Comparison of ENCODE assay signal across 21 cellular contexts in genomic region chr6:63576147-63576772, GRCh38. TPM values are rescaled to one million over a fixed set of nuclear protein-coding genes. Genes with fewer than 3 reads are reported as not detected.
DNase-seq lines count a peak whose midpoint lies in the region; ATAC-seq and TF ChIP-seq lines count a peak whose summit lies in the region.
"Had no signal": no experiment of that assay in that cellular context is flagged by ENCODE, and none has a peak within 500 bp of the region (broad histone marks: within the 10 kb centered on the region; RNA-seq: fewer than 3 reads in every experiment).

No MANE protein-coding gene starts in this region.

- H3K4me1 ChIP-seq in DND-41 (ENCODE audit: insufficient read depth, low read length) (peaks cover 27% of the 10 kb centered on the region), hepatocyte (ENCODE audit: insufficient read depth) (no peaks in the 10 kb centered on the region), Karpas-422 (ENCODE audit: low read length) (peaks cover 22% of the 10 kb centered on the region), upper lobe of left lung (peaks cover 8 to 29% (median 19%) of the 10 kb centered on the region in 4 donors)

- peak overlapping the region; percentile 61 for H3K27ac Mint-ChIP-seq in activated T-helper 1 cell treated with anti-CD3 and anti-CD28 coated beads, Interleukin-12 subunit alpha, Interleukin-12 subunit beta, Interleukin-2, Interleukin-4 antibody, amounts not matched to agents 30 ng/mL and 10 ng/mL and 1 ng/mL, durations not matched to agents 14 hours and 24 hours and 36 hours
- peak overlapping the region; percentile 90 for H3K27ac Mint-ChIP-seq in progenitor cell of endocrine pancreas
- H3K27ac Mint-ChIP-seq: activated B cell treated with CpG ODN at 0.5 μM for 24 hours; activated CD8-positive, alpha-beta T cell treated with anti-CD3 and anti-CD28 coated beads for 36 hours; activated naive CD4-positive, alpha-beta T cell treated with anti-CD3 and anti-CD28 coated beads, Interleukin-2, amount 50 U/mL, for 72 hours; activated T-cell treated with anti-CD3 and anti-CD28 coated beads, Interleukin-2, amount 50 U/mL, for 24 hours; B cell; dendritic cell treated with granulocyte-macrophage colony-stimulating factor and Interleukin-4, amounts not matched to agents 40 ng/mL and 50 ng/mL, for 4 days; mesothelial cell of epicardium; stimulated activated memory B cell treated with anti-CD40 and anti-IgM and Interleukin-4, amounts not matched to agents 10 μg/mL and 1 μg/mL and 100 μg/mL, for 72 hours had no signal

- no peak overlapping the region for H3K27ac ChIP-seq in DND-41 (ENCODE audit: low read length)
- peak overlapping the region; percentile 24 for H3K27ac ChIP-seq in hepatocyte
- no peak overlapping the region for H3K27ac ChIP-seq in Karpas-422 (ENCODE audit: low read length)
- H3K27ac ChIP-seq in upper lobe of left lung, result no peak overlapping the region
- H3K27ac ChIP-seq: foreskin keratinocyte, thoracic aorta had no signal

- no peaks in the 10 kb centered on the region for H3K27me3 ChIP-seq in DND-41 (ENCODE audit: insufficient read depth, low read length, poor library complexity)
- no peaks in the 10 kb centered on the region for H3K27me3 ChIP-seq in hepatocyte
- H3K27me3 ChIP-seq in Karpas-422 (ENCODE audit: low read length), result no peaks in the 10 kb centered on the region
- no peaks in the 10 kb centered on the region for H3K27me3 ChIP-seq in upper lobe of left lung
- H3K27me3 ChIP-seq: foreskin keratinocyte had no signal

- no peak overlapping the region for H3K4me3 ChIP-seq in DND-41 (ENCODE audit: low read depth in 1 of 2, low read length in 2 of 2)
- H3K4me3 ChIP-seq in hepatocyte, result peak overlapping the region; percentile 8
- no peak overlapping the region for H3K4me3 ChIP-seq in Karpas-422 (ENCODE audit: low read length)
- H3K4me3 ChIP-seq in upper lobe of left lung, result peak overlapping the region in 1 of 4 donors; percentile 76
- H3K4me3 ChIP-seq: thoracic aorta had no signal

- no peak for TF ChIP-seq EP300 in upper lobe of left lung (IDR thresholded peaks at IDR 0.05)

- H3K36me3 ChIP-seq in DND-41 (ENCODE audit: insufficient read depth, low read length) (peaks cover 51% of the 10 kb centered on the region), hepatocyte (replicated peaks; ENCODE audit: insufficient read depth, low read depth) (no peaks in the 10 kb centered on the region), Karpas-422 (ENCODE audit: insufficient read depth, low read length) (peaks cover 47% of the 10 kb centered on the region), upper lobe of left lung (peaks cover 14 to 50% (median 36%) of the 10 kb centered on the region in 4 donors)

- H3K27me3 Mint-ChIP-seq in activated T-helper 1 cell treated with anti-CD3 and anti-CD28 coated beads, Interleukin-12 subunit alpha, Interleukin-12 subunit beta, Interleukin-2, Interleukin-4 antibody, amounts not matched to agents 30 ng/mL and 10 ng/mL and 1 ng/mL, durations not matched to agents 14 hours and 24 hours and 36 hours (ENCODE audit: insufficient read depth), result no peaks in the 10 kb centered on the region
- H3K27me3 Mint-ChIP-seq in progenitor cell of endocrine pancreas, result no peaks in the 10 kb centered on the region
- H3K27me3 Mint-ChIP-seq: activated B cell treated with CpG ODN at 0.5 μM for 24 hours; activated CD8-positive, alpha-beta T cell treated with anti-CD3 and anti-CD28 coated beads for 36 hours; activated T-cell treated with anti-CD3 and anti-CD28 coated beads, Interleukin-2, amount 50 U/mL, for 24 hours; B cell; dendritic cell treated with granulocyte-macrophage colony-stimulating factor and Interleukin-4, amounts not matched to agents 40 ng/mL and 50 ng/mL, for 4 days; stimulated activated memory B cell treated with anti-CD40 and anti-IgM and Interleukin-4, amounts not matched to agents 10 μg/mL and 1 μg/mL and 100 μg/mL, for 72 hours had no signal

- H4K20me1 ChIP-seq in DND-41 (ENCODE audit: insufficient read depth, low read length) (peaks cover 40% of the 10 kb centered on the region), hepatocyte (ENCODE audit: insufficient read depth, poor library complexity, severe bottlenecking) (peaks cover 62% of the 10 kb centered on the region), Karpas-422 (ENCODE audit: insufficient read depth, low read depth, low read length) (peaks cover 41% of the 10 kb centered on the region; the same call in 1 of the 2 replicates)

- H3K9me3 Mint-ChIP-seq in activated T-helper 1 cell treated with anti-CD3 and anti-CD28 coated beads, Interleukin-12 subunit alpha, Interleukin-12 subunit beta, Interleukin-2, Interleukin-4 antibody, amounts not matched to agents 30 ng/mL and 10 ng/mL and 1 ng/mL, durations not matched to agents 14 hours and 24 hours and 36 hours, result no peaks in the 10 kb centered on the region
- no peaks in the 10 kb centered on the region for H3K9me3 Mint-ChIP-seq in progenitor cell of endocrine pancreas (ENCODE audit: low read depth)
- H3K9me3 Mint-ChIP-seq: activated CD8-positive, alpha-beta T cell treated with anti-CD3 and anti-CD28 coated beads for 36 hours; activated naive CD4-positive, alpha-beta T cell treated with anti-CD3 and anti-CD28 coated beads, Interleukin-2, amount 50 U/mL, for 72 hours; activated T-cell treated with anti-CD3 and anti-CD28 coated beads, Interleukin-2, amount 50 U/mL, for 24 hours; dendritic cell treated with granulocyte-macrophage colony-stimulating factor and Interleukin-4, amounts not matched to agents 40 ng/mL and 50 ng/mL, for 4 days; mesothelial cell of epicardium; stimulated activated memory B cell treated with anti-CD40 and anti-IgM and Interleukin-4, amounts not matched to agents 10 μg/mL and 1 μg/mL and 100 μg/mL, for 72 hours had no signal

- peaks cover 35% of the 10 kb centered on the region for H3K4me1 Mint-ChIP-seq in activated T-helper 1 cell treated with anti-CD3 and anti-CD28 coated beads, Interleukin-12 subunit alpha, Interleukin-12 subunit beta, Interleukin-2, Interleukin-4 antibody, amounts not matched to agents 30 ng/mL and 10 ng/mL and 1 ng/mL, durations not matched to agents 14 hours and 24 hours and 36 hours (ENCODE audit: low read depth)
- H3K4me1 Mint-ChIP-seq in progenitor cell of endocrine pancreas (ENCODE audit: low read depth), result peaks cover 39% of the 10 kb centered on the region

- no peaks in the 10 kb centered on the region for H3K9me2 ChIP-seq in hepatocyte (replicated peaks; ENCODE audit: insufficient read depth)
- H3K9me2 ChIP-seq in Karpas-422 (replicated peaks; ENCODE audit: insufficient read depth, low read length), result no peaks in the 10 kb centered on the region

- TF ChIP-seq POLR2A in upper lobe of left lung (IDR thresholded peaks at IDR 0.05), result no peak

- 59% methylated on average over 3 of the region's 3 CpGs for WGBS in hepatocyte (ENCODE audit: low lambda C conversion rate, missing lambda C conversion rate)
- WGBS in upper lobe of left lung, 2 donors, result 69 to 81% methylated on average over 3 of the region's 3 CpGs

- H3K4me3 Mint-ChIP-seq in activated T-helper 1 cell treated with anti-CD3 and anti-CD28 coated beads, Interleukin-12 subunit alpha, Interleukin-12 subunit beta, Interleukin-2, Interleukin-4 antibody, amounts not matched to agents 30 ng/mL and 10 ng/mL and 1 ng/mL, durations not matched to agents 14 hours and 24 hours and 36 hours, result no peak overlapping the region
- peak overlapping the region; percentile 61 for H3K4me3 Mint-ChIP-seq in progenitor cell of endocrine pancreas (ENCODE audit: low read depth)
- H3K4me3 Mint-ChIP-seq: activated B cell treated with CpG ODN at 0.5 μM for 24 hours; activated T-cell treated with anti-CD3 and anti-CD28 coated beads, Interleukin-2, amount 50 U/mL, for 24 hours; B cell; dendritic cell treated with granulocyte-macrophage colony-stimulating factor and Interleukin-4, amounts not matched to agents 40 ng/mL and 50 ng/mL, for 4 days; mesothelial cell of epicardium; stimulated activated memory B cell treated with anti-CD40 and anti-IgM and Interleukin-4, amounts not matched to agents 10 μg/mL and 1 μg/mL and 100 μg/mL, for 72 hours had no signal

- no peak for TF ChIP-seq CTCF in DND-41 (IDR thresholded peaks at IDR 0.05; ENCODE audit: borderline replicate concordance, extremely low read depth, low read length, poor library complexity, severe bottlenecking)
- TF ChIP-seq CTCF in hepatocyte (IDR thresholded peaks at IDR 0.05; ENCODE audit: poor library complexity), result no peak
- no peak for TF ChIP-seq CTCF in progenitor cell of endocrine pancreas (IDR thresholded peaks at IDR 0.05; ENCODE audit: unreplicated experiment)
- no peak for TF ChIP-seq CTCF in upper lobe of left lung (IDR thresholded peaks at IDR 0.05)

- intact Hi-C loops in activated T-helper 1 cell treated with anti-CD3 and anti-CD28 coated beads, Interleukin-12 subunit alpha, Interleukin-12 subunit beta, Interleukin-2, Interleukin-4 antibody, amounts not matched to agents 30 ng/mL and 10 ng/mL and 1 ng/mL, durations not matched to agents 14 hours and 24 hours and 36 hours (cut with micrococcal nuclease), result loop anchor here (5.0 kb wide), 1 partner anchor 136 kb away; no protein-coding TSS in a partner anchor

- peaks cover 63% of the 10 kb centered on the region for H3K79me2 ChIP-seq in DND-41 (ENCODE audit: insufficient read depth, low read length)
- H3K79me2 ChIP-seq in hepatocyte, result peaks cover 73% of the 10 kb centered on the region
- peaks cover 47% of the 10 kb centered on the region for H3K79me2 ChIP-seq in Karpas-422 (ENCODE audit: low read length)

- H3K9me3 ChIP-seq in DND-41 (ENCODE audit: insufficient read depth, low read length, severe bottlenecking) (no peaks in the 10 kb centered on the region), hepatocyte (ENCODE audit: low read depth) (no peaks in the 10 kb centered on the region), Karpas-422 (ENCODE audit: low read length) (no peaks in the 10 kb centered on the region), upper lobe of left lung (no peaks in the 10 kb centered on the region)
- H3K9me3 ChIP-seq: thoracic aorta had no signal

- peaks cover 41% of the 10 kb centered on the region for H3K36me3 Mint-ChIP-seq in activated T-helper 1 cell treated with anti-CD3 and anti-CD28 coated beads, Interleukin-12 subunit alpha, Interleukin-12 subunit beta, Interleukin-2, Interleukin-4 antibody, amounts not matched to agents 30 ng/mL and 10 ng/mL and 1 ng/mL, durations not matched to agents 14 hours and 24 hours and 36 hours (ENCODE audit: low read depth)
- H3K36me3 Mint-ChIP-seq in progenitor cell of endocrine pancreas (ENCODE audit: insufficient read depth), result peaks cover 26% of the 10 kb centered on the region

- no peak for DNase-seq in DND-41
- DNase-seq in activated T-helper 1 cell treated with anti-CD3 and anti-CD28 coated beads, Interleukin-12 subunit alpha, Interleukin-12 subunit beta, Interleukin-2, Interleukin-4 antibody, amounts not matched to agents 30 ng/mL and 10 ng/mL and 1 ng/mL, durations not matched to agents 14 hours and 24 hours and 36 hours (ENCODE audit: low spot score), result no peak
- no peak for DNase-seq in hepatocyte (ENCODE audit: low spot score)
- no peak for DNase-seq in progenitor cell of endocrine pancreas (ENCODE audit: low spot score, unreplicated experiment)
- DNase-seq in Karpas-422, result no peak
- DNase-seq in upper lobe of left lung, result no peak
- DNase-seq: activated B cell treated with CpG ODN at 0.5 μM for 24 hours; activated CD8-positive, alpha-beta T cell treated with anti-CD3 and anti-CD28 coated beads for 36 hours; activated T-cell treated with anti-CD3 and anti-CD28 coated beads, Interleukin-2, amount 50 U/mL, for 24 hours; foreskin keratinocyte; NCI-H1436; NCI-H748 treated with DMSO at 0.1 percent for 48 hours; nucleus accumbens; T-helper 1 cell had no signal

- peak overlapping the region; percentile 45; the same call in 1 of the 2 replicates for H3K4me2 ChIP-seq in DND-41 (ENCODE audit: insufficient read depth, low read length)
- peak overlapping the region; percentile 73 for H3K4me2 ChIP-seq in hepatocyte
- no peak overlapping the region for H3K4me2 ChIP-seq in Karpas-422 (ENCODE audit: low read depth, low read length, poor library complexity, severe bottlenecking)

- H3K9ac ChIP-seq in DND-41 (ENCODE audit: low read depth, low read length) (no peak overlapping the region), Karpas-422 (ENCODE audit: low read length) (no peak overlapping the region)

- ATAC-seq in DND-41 (ENCODE audit: insufficient read depth, low read depth) (no peak), GM18907 (IDR thresholded peaks at IDR 0.05; ENCODE audit: unreplicated experiment) (no peak), upper lobe of left lung (ENCODE audit: low FRiP score in 2 of 2) (no peak)
- ATAC-seq: activated CD8-positive, alpha-beta T cell treated with anti-CD3 and anti-CD28 coated beads for 36 hours; activated naive CD4-positive, alpha-beta T cell treated with anti-CD3 and anti-CD28 coated beads, Interleukin-2, amount 50 U/mL, for 72 hours; foreskin keratinocyte; stimulated activated memory B cell treated with anti-CD40 and anti-IgM and Interleukin-4, amounts not matched to agents 10 μg/mL and 1 μg/mL and 100 μg/mL, for 72 hours had no signal

- H2AFZ ChIP-seq in DND-41 (ENCODE audit: low read depth, low read length) (no peak overlapping the region), hepatocyte (no peak overlapping the region), Karpas-422 (ENCODE audit: low read length) (no peak overlapping the region)

RNA-seq across cellular contexts. Expression of gene PTP4A1, which starts 4.0 kb away (rescaled TPM):
- 80.0 and 84.7 TPM in 2 replicates for total RNA-seq in activated T-helper 1 cell treated with anti-CD3 and anti-CD28 coated beads, Interleukin-12 subunit alpha, Interleukin-12 subunit beta, Interleukin-2, Interleukin-4 antibody, amounts not matched to agents 30 ng/mL and 10 ng/mL and 1 ng/mL, durations not matched to agents 14 hours and 24 hours and 36 hours
- total RNA-seq in hepatocyte (127 and 213 TPM in 2 replicates), progenitor cell of endocrine pancreas (91.3 and 95.3 TPM in 2 replicates), upper lobe of left lung (100 to 1,000 TPM in 1 of 6 donors, 10 to 100 TPM in 4, 1 to 10 TPM in 1; 5.2 to 134 (median 57.9) TPM)
- 200 and 264 TPM in 2 replicates for polyA plus RNA-seq in hepatocyte
- 11.1 and 39.5 TPM in 2 replicates for total RNA-seq in Karpas-422 (2014; rRNA removed; shearing (Covaris generic); ENCODE audit: low replicate concordance)

RNA-seq across cellular contexts. Expression of gene PHF3, which starts 59.3 kb away (rescaled TPM):
- total RNA-seq in activated T-helper 1 cell treated with anti-CD3 and anti-CD28 coated beads, Interleukin-12 subunit alpha, Interleukin-12 subunit beta, Interleukin-2, Interleukin-4 antibody, amounts not matched to agents 30 ng/mL and 10 ng/mL and 1 ng/mL, durations not matched to agents 14 hours and 24 hours and 36 hours, result 42.7 and 45.3 TPM in 2 replicates
- total RNA-seq in hepatocyte (72.8 and 79.2 TPM in 2 replicates), progenitor cell of endocrine pancreas (61.6 and 64.1 TPM in 2 replicates), upper lobe of left lung (100 to 1,000 TPM in 1 of 6 donors, 10 to 100 TPM in 5; 47.4 to 111 (median 51.5) TPM)
- polyA plus RNA-seq in hepatocyte, result 15.2 and 18.0 TPM in 2 replicates
- 74.7 and 86.3 TPM in 2 replicates for total RNA-seq in Karpas-422 (2014; rRNA removed; shearing (Covaris generic); ENCODE audit: low replicate concordance)
